Comparison of ENCODE assay signal across 10 cellular contexts in genomic region chr9:130824616-130825015, GRCh38. TPM values are rescaled to one million over a fixed set of nuclear protein-coding genes. Genes with fewer than 3 reads are reported as not detected.
A peak's percentile ranks its signal among the peaks of the same experiment; 100 is the strongest.
DNase-seq lines count a peak whose midpoint lies in the region; ATAC-seq and TF ChIP-seq lines count a peak whose summit lies in the region.
"Had no signal": no experiment of that assay in that cellular context is flagged by ENCODE, and none has a peak within 500 bp of the region (broad histone marks: within the 10 kb centered on the region; RNA-seq: fewer than 3 reads in every experiment).

No MANE protein-coding gene starts in this region.

- no peaks in the 10 kb centered on the region for H3K27me3 Mint-ChIP-seq in CD8-positive, alpha-beta memory T cell

- no peak for TF ChIP-seq CTCF in heart right ventricle (IDR thresholded peaks at IDR 0.05)
- no peak for TF ChIP-seq CTCF in parathyroid adenoma (IDR thresholded peaks at IDR 0.05)

- H3K9me3 Mint-ChIP-seq in CD8-positive, alpha-beta memory T cell = peaks cover 2 to 7% (median 7%) of the 10 kb centered on the region in 5 donors

- H3K9me3 ChIP-seq in CD8-positive, alpha-beta memory T cell (ENCODE audit: low read length) = no peaks in the 10 kb centered on the region
- peaks cover 9% of the 10 kb centered on the region; the same call in 1 of the 2 replicates for H3K9me3 ChIP-seq in SK-N-MC (ENCODE audit: low read depth, low read length)
- H3K9me3 ChIP-seq in heart right ventricle = peaks cover 0 to 7% (median 0%) of the 10 kb centered on the region in 11 donors
- H3K9me3 ChIP-seq in parathyroid adenoma (ENCODE audit: control insufficient read depth, low read length) = no peaks in the 10 kb centered on the region

- ATAC-seq in heart right ventricle (peak in 7 of 8 donors; percentile 21 to 80 (median 54)), GM18909 (IDR thresholded peaks at IDR 0.05; ENCODE audit: poor library complexity, unreplicated experiment) (no peak)

- DNase-seq in CD8-positive, alpha-beta memory T cell = no peak
- DNase-seq in SK-N-MC (ENCODE audit: low read depth, low spot score) (no peak), heart right ventricle (no peak), A172 (ENCODE audit: low spot score) (no peak), H7 (no peak)
- no peak for DNase-seq in activated CD4-positive, CD25-positive, alpha-beta regulatory T cell (lab: John Stamatoyannopoulos, UW)
- DNase-seq: activated T-cell treated with anti-CD3 and anti-CD28 coated beads, Interleukin-2, amount 50 U/mL, for 48 hours; COR-L47 had no signal

- H3K9ac ChIP-seq in SK-N-MC (ENCODE audit: insufficient read length) (peak overlapping the region; percentile 56), parathyroid adenoma (no peak overlapping the region)

- CTCF ChIA-PET in CD8-positive, alpha-beta memory T cell (lab: Charles Lee) = interaction anchor here (1.8 kb wide), 1 partner anchor 9 kb away, joined by 6 read pairs; the partner anchor contains the start of gene ABL1

- H3K27ac Mint-ChIP-seq in CD8-positive, alpha-beta memory T cell = peak overlapping the region in 2 of 8 donors; percentile 46 to 51

- H3K27ac ChIP-seq in CD8-positive, alpha-beta memory T cell (ENCODE audit: low read depth, low read length) = peak overlapping the region; percentile 66
- H3K27ac ChIP-seq in SK-N-MC (peak overlapping the region; percentile 91), heart right ventricle (peak overlapping the region; percentile 1 to 84 (median 72)), parathyroid adenoma (peak overlapping the region; percentile 91)

- peak overlapping the region; percentile 51 for H3K4me2 ChIP-seq in parathyroid adenoma (ENCODE audit: low read length)

- H2AFZ ChIP-seq in parathyroid adenoma = peak overlapping the region; percentile 45

- POLR2A ChIA-PET in CD8-positive, alpha-beta memory T cell (lab: Charles Lee) = no interaction called here

- WGBS in heart right ventricle, 2 donors = 32% methylated on average over 4 of the region's 4 CpGs

- H3K4me3 Mint-ChIP-seq in CD8-positive, alpha-beta memory T cell = no peak overlapping the region

- intact Hi-C loops in heart right ventricle (cut with DNase I) = loop anchor here in 2 of 10 donors (5.0 kb wide), 2 partner anchors 37 to 42 kb away; no protein-coding TSS in a partner anchor

- no peak overlapping the region for H3K4me3 ChIP-seq in CD8-positive, alpha-beta memory T cell (ENCODE audit: low read length)
- H3K4me3 ChIP-seq in SK-N-MC (peak overlapping the region; percentile 62), heart right ventricle (peak overlapping the region in 3 of 10 donors; percentile 7 to 19 (median 13)), parathyroid adenoma (ENCODE audit: low read depth, low read length) (peak overlapping the region; percentile 40), H7 (ENCODE audit: insufficient read depth, low read depth, low read length) (no peak overlapping the region)

- peaks cover 0 to 8% (median 7%) of the 10 kb centered on the region in 3 donors for H3K36me3 Mint-ChIP-seq in CD8-positive, alpha-beta memory T cell

- no peaks in the 10 kb centered on the region for H3K36me3 ChIP-seq in CD8-positive, alpha-beta memory T cell (ENCODE audit: insufficient read depth, low read length)
- H3K36me3 ChIP-seq in SK-N-MC (ENCODE audit: insufficient read depth, low read length) (0 out of 2 replicates have a peak, but pooled peaks cover 3% of the 10 kb centered on the region), heart right ventricle (no peaks in the 10 kb centered on the region), parathyroid adenoma (ENCODE audit: control insufficient read depth, insufficient read depth, low read length) (no peaks in the 10 kb centered on the region), H7 (replicated peaks; ENCODE audit: control insufficient read depth, insufficient read depth, low read length) (no peaks in the 10 kb centered on the region)

- H3K27me3 ChIP-seq in CD8-positive, alpha-beta memory T cell (ENCODE audit: insufficient read depth, low read length, poor library complexity, severe bottlenecking) = no peaks in the 10 kb centered on the region
- no peaks in the 10 kb centered on the region for H3K27me3 ChIP-seq in heart right ventricle
- no peaks in the 10 kb centered on the region for H3K27me3 ChIP-seq in parathyroid adenoma (ENCODE audit: control insufficient read depth, insufficient read depth, low read length)
- no peaks in the 10 kb centered on the region for H3K27me3 ChIP-seq in H7 (ENCODE audit: control insufficient read depth, insufficient read depth, low read length)

- H3K79me2 ChIP-seq in parathyroid adenoma = peaks cover 2% of the 10 kb centered on the region

- peaks cover 10% of the 10 kb centered on the region for H3K4me1 ChIP-seq in CD8-positive, alpha-beta memory T cell (ENCODE audit: insufficient read depth, low read length)
- H3K4me1 ChIP-seq in heart right ventricle = peaks cover 14 to 41% (median 29%) of the 10 kb centered on the region in 9 donors
- peaks cover 16% of the 10 kb centered on the region for H3K4me1 ChIP-seq in parathyroid adenoma

- H3K4me1 Mint-ChIP-seq in CD8-positive, alpha-beta memory T cell = peaks cover 5 to 11% (median 7%) of the 10 kb centered on the region in 3 donors

RNA-seq across cellular contexts. Expression of gene ABL1, which starts 10.4 kb away (rescaled TPM):
- 10 to 100 TPM; 38.8 to 39.3 TPM for total RNA-seq in CD8-positive, alpha-beta memory T cell
- 16.3 TPM for polyA plus RNA-seq in CD8-positive, alpha-beta memory T cell
- 10 to 100 TPM; 27.1 to 48.8 (median 34.0) TPM for total RNA-seq in heart right ventricle
- polyA plus RNA-seq in heart right ventricle = 10 to 100 TPM; 16.2 TPM
- total RNA-seq in A172 (2014; rRNA removed; shearing (Covaris generic)) = 6.8 and 13.1 TPM in 2 replicates
- 57.6 and 61.5 TPM in 2 replicates for total RNA-seq in H7 (2014; rRNA removed; shearing (Covaris generic))

Comparison
In these comparisons a context has a peak if more than half of its experiments do, and no peak if none do; other contexts are left out.
1. H3K4me3 ChIP-seq: peak in SK-N-MC (single experiment) and parathyroid adenoma (single experiment); none in CD8-positive, alpha-beta memory T cell (single experiment) and H7 (single experiment).
2. Peak in every context shown above with its lines, with median percentiles within 50 percentile points of each other: H3K27ac ChIP-seq.